In genomic region chr1:52059326-52059725, GRCh38 we compare ENCODE assay signal across 11 cellular contexts. TPM values are rescaled to one million over a fixed set of nuclear protein-coding genes. Genes with fewer than 3 reads are reported as not detected.
DNase-seq lines count a peak whose midpoint lies in the region; ATAC-seq and TF ChIP-seq lines count a peak whose summit lies in the region.
"Had no signal": no experiment of that assay in that cellular context is flagged by ENCODE, and none has a peak within 500 bp of the region (broad histone marks: within the 10 kb centered on the region; RNA-seq: fewer than 3 reads in every experiment).

No MANE protein-coding gene starts in this region.

- no peaks in the 10 kb centered on the region; the same call in none of the 2 replicates for H4K20me1 ChIP-seq in GM23248 (ENCODE audit: insufficient read depth)

- H2AFZ ChIP-seq in ACC112 (ENCODE audit: low read length, unreplicated experiment) (no peak overlapping the region), GM23248 (no peak overlapping the region)

- H3K27me3 ChIP-seq in ACC112 (ENCODE audit: insufficient read depth, low read length) (no peaks in the 10 kb centered on the region), GM23248 (replicated peaks; ENCODE audit: insufficient read depth) (no peaks in the 10 kb centered on the region)
- H3K27me3 ChIP-seq: upper lobe of right lung had no signal

- peak overlapping the region; percentile 51 for H3K4me3 ChIP-seq in ACC112 (ENCODE audit: low read depth, low read length)
- H3K4me3 ChIP-seq in GM23248: peak overlapping the region; percentile 41
- H3K4me3 ChIP-seq: upper lobe of right lung had no signal

- in situ Hi-C loops in GM23248 (cut with MboI): no loop called here

- H3K4me2 ChIP-seq in GM23248 (ENCODE audit: unreplicated experiment): peak overlapping the region; percentile 97

- H3F3A ChIP-seq in GM23248 (ENCODE audit: insufficient read depth): peaks cover 39% of the 10 kb centered on the region; the same call in 1 of the 2 replicates

- no peaks in the 10 kb centered on the region for H3K27me3 Mint-ChIP-seq in activated T-helper 1 cell treated with anti-CD3 and anti-CD28 coated beads, Interleukin-12 subunit alpha, Interleukin-12 subunit beta, Interleukin-2, Interleukin-4 antibody, amounts not matched to agents 30 ng/mL and 10 ng/mL and 1 ng/mL, durations not matched to agents 14 hours and 24 hours and 36 hours (ENCODE audit: insufficient read depth)

- H3K9ac ChIP-seq in GM23248: 0 out of 2 replicates have a peak overlapping the region, but pooled peaks have one; percentile 2

- peaks cover 65% of the 10 kb centered on the region for H3K79me2 ChIP-seq in ACC112 (ENCODE audit: control insufficient read depth, insufficient read depth, low read length, unreplicated experiment)
- peaks cover 88% of the 10 kb centered on the region for H3K79me2 ChIP-seq in GM23248 (ENCODE audit: insufficient read depth)

- H3K4me1 ChIP-seq in ACC112 (ENCODE audit: control insufficient read depth, insufficient read depth, low read length, unreplicated experiment): peaks cover 26% of the 10 kb centered on the region
- H3K4me1 ChIP-seq in GM23248 (ENCODE audit: insufficient read depth): peaks cover 32% of the 10 kb centered on the region

- H3K9me2 ChIP-seq in GM23248 (ENCODE audit: insufficient read depth): no peaks in the 10 kb centered on the region

- H3K4me1 Mint-ChIP-seq in activated T-helper 1 cell treated with anti-CD3 and anti-CD28 coated beads, Interleukin-12 subunit alpha, Interleukin-12 subunit beta, Interleukin-2, Interleukin-4 antibody, amounts not matched to agents 30 ng/mL and 10 ng/mL and 1 ng/mL, durations not matched to agents 14 hours and 24 hours and 36 hours (ENCODE audit: low read depth): peaks cover 55% of the 10 kb centered on the region

- H3K36me3 Mint-ChIP-seq in activated T-helper 1 cell treated with anti-CD3 and anti-CD28 coated beads, Interleukin-12 subunit alpha, Interleukin-12 subunit beta, Interleukin-2, Interleukin-4 antibody, amounts not matched to agents 30 ng/mL and 10 ng/mL and 1 ng/mL, durations not matched to agents 14 hours and 24 hours and 36 hours (ENCODE audit: low read depth): peaks cover 31% of the 10 kb centered on the region

- no peaks in the 10 kb centered on the region for H3K9me3 Mint-ChIP-seq in activated T-helper 1 cell treated with anti-CD3 and anti-CD28 coated beads, Interleukin-12 subunit alpha, Interleukin-12 subunit beta, Interleukin-2, Interleukin-4 antibody, amounts not matched to agents 30 ng/mL and 10 ng/mL and 1 ng/mL, durations not matched to agents 14 hours and 24 hours and 36 hours

- intact Hi-C loops in activated T-helper 1 cell treated with anti-CD3 and anti-CD28 coated beads, Interleukin-12 subunit alpha, Interleukin-12 subunit beta, Interleukin-2, Interleukin-4 antibody, amounts not matched to agents 30 ng/mL and 10 ng/mL and 1 ng/mL, durations not matched to agents 14 hours and 24 hours and 36 hours (cut with micrococcal nuclease): loop anchor here (5.0 to 10.0 kb wide), 7 partner anchors 442 to 1993 kb away; partner anchors contain the start of genes IFT25, LRRC42, MAGOH and OSBPL9

- H3K27ac Mint-ChIP-seq in activated T-helper 1 cell treated with anti-CD3 and anti-CD28 coated beads, Interleukin-12 subunit alpha, Interleukin-12 subunit beta, Interleukin-2, Interleukin-4 antibody, amounts not matched to agents 30 ng/mL and 10 ng/mL and 1 ng/mL, durations not matched to agents 14 hours and 24 hours and 36 hours: no peak overlapping the region

- no peak for TF ChIP-seq POLR2A in erythroblast (IDR thresholded peaks at IDR 0.05; ENCODE audit: low read length)

- DNase-seq in GM23248: peak; percentile 71
- no peak for DNase-seq in activated T-helper 1 cell treated with anti-CD3 and anti-CD28 coated beads, Interleukin-12 subunit alpha, Interleukin-12 subunit beta, Interleukin-2, Interleukin-4 antibody, amounts not matched to agents 30 ng/mL and 10 ng/mL and 1 ng/mL, durations not matched to agents 14 hours and 24 hours and 36 hours (ENCODE audit: low spot score)
- DNase-seq in glomerular visceral epithelial cell (ENCODE audit: extremely low spot score): peak; percentile 13
- DNase-seq in NCI-H2081 treated with DMSO at 0.1 percent for 48 hours (lab: John Stamatoyannopoulos, UW): no peak
- no peak for DNase-seq in erythroblast (lab: John Stamatoyannopoulos, UW)
- DNase-seq: activated CD4-positive, alpha-beta T cell treated with anti-CD3 and anti-CD28 coated beads for 48 hours; cerebellar nuclear complex; upper lobe of right lung had no signal

- peaks cover 18% of the 10 kb centered on the region for H3K36me3 ChIP-seq in ACC112 (ENCODE audit: insufficient read depth, low read length)
- H3K36me3 ChIP-seq in GM23248 (ENCODE audit: low read depth): peaks cover 35% of the 10 kb centered on the region

- H3K27ac ChIP-seq in ACC112 (ENCODE audit: low read depth, low read length) (peak overlapping the region; percentile 37), GM23248 (peak overlapping the region; percentile 20)
- H3K27ac ChIP-seq: upper lobe of right lung had no signal

- H3K9me3 ChIP-seq in GM23248 (ENCODE audit: low read depth): no peaks in the 10 kb centered on the region
- H3K9me3 ChIP-seq: upper lobe of right lung had no signal

- H3K4me3 Mint-ChIP-seq in activated T-helper 1 cell treated with anti-CD3 and anti-CD28 coated beads, Interleukin-12 subunit alpha, Interleukin-12 subunit beta, Interleukin-2, Interleukin-4 antibody, amounts not matched to agents 30 ng/mL and 10 ng/mL and 1 ng/mL, durations not matched to agents 14 hours and 24 hours and 36 hours: peak overlapping the region; percentile 32

- ATAC-seq in HG03571 (IDR thresholded peaks at IDR 0.05; ENCODE audit: unreplicated experiment) (no peak), GM18517 (IDR thresholded peaks at IDR 0.05; ENCODE audit: unreplicated experiment) (no peak)
- ATAC-seq: upper lobe of right lung had no signal

RNA-seq across cellular contexts. Expression of gene BTF3L4, which starts 3.2 kb away (rescaled TPM):
- total RNA-seq in GM23248 (2014; rRNA removed; shearing (Covaris generic)): 53.2 and 68.6 TPM in 2 replicates
- 100 and 101 TPM in 2 replicates for polyA plus RNA-seq in GM23248 (2016; fragmentation: Nextera tagmentation; extraction: Ambion mirVana)
- 44.9 and 47.5 TPM in 2 replicates for total RNA-seq in activated T-helper 1 cell treated with anti-CD3 and anti-CD28 coated beads, Interleukin-12 subunit alpha, Interleukin-12 subunit beta, Interleukin-2, Interleukin-4 antibody, amounts not matched to agents 30 ng/mL and 10 ng/mL and 1 ng/mL, durations not matched to agents 14 hours and 24 hours and 36 hours

RNA-seq across cellular contexts. Expression of gene TXNDC12, which starts 4.3 kb away (rescaled TPM):
- 59.3 and 64.9 TPM in 2 replicates for total RNA-seq in GM23248 (2014; rRNA removed; shearing (Covaris generic))
- polyA plus RNA-seq in GM23248 (2016; fragmentation: Nextera tagmentation; extraction: Ambion mirVana): 85.9 and 88.3 TPM in 2 replicates
- 46.0 and 46.7 TPM in 2 replicates for total RNA-seq in activated T-helper 1 cell treated with anti-CD3 and anti-CD28 coated beads, Interleukin-12 subunit alpha, Interleukin-12 subunit beta, Interleukin-2, Interleukin-4 antibody, amounts not matched to agents 30 ng/mL and 10 ng/mL and 1 ng/mL, durations not matched to agents 14 hours and 24 hours and 36 hours

RNA-seq across cellular contexts. Expression of gene KTI12, which starts 25.7 kb away (rescaled TPM):
- 8.3 and 18.3 TPM in 2 replicates for total RNA-seq in GM23248 (2014; rRNA removed; shearing (Covaris generic))
- polyA plus RNA-seq in GM23248 (2016; fragmentation: Nextera tagmentation; extraction: Ambion mirVana): 10.7 and 12.4 TPM in 2 replicates
- total RNA-seq in activated T-helper 1 cell treated with anti-CD3 and anti-CD28 coated beads, Interleukin-12 subunit alpha, Interleukin-12 subunit beta, Interleukin-2, Interleukin-4 antibody, amounts not matched to agents 30 ng/mL and 10 ng/mL and 1 ng/mL, durations not matched to agents 14 hours and 24 hours and 36 hours: 21.6 and 22.4 TPM in 2 replicates

Comparison
In these comparisons a context has a peak if more than half of its experiments do, and no peak if none do; other contexts are left out.
1. DNase-seq: peak in GM23248 (single experiment) and glomerular visceral epithelial cell (single experiment); none in activated T-helper 1 cell treated with anti-CD3 and anti-CD28 coated beads, Interleukin-12 subunit alpha, Interleukin-12 subunit beta, Interleukin-2, Interleukin-4 antibody, amounts not matched to agents 30 ng/mL and 10 ng/mL and 1 ng/mL, durations not matched to agents 14 hours and 24 hours and 36 hours (single experiment), NCI-H2081 treated with DMSO at 0.1 percent for 48 hours (single experiment) and erythroblast (0 of 2).